10 cellular contexts compared by ENCODE assay signal in genomic region chr10:104109908-104110662, GRCh38. TPM values are rescaled to one million over a fixed set of nuclear protein-coding genes. Genes with fewer than 3 reads are reported as not detected.
DNase-seq lines count a peak whose midpoint lies in the region; ATAC-seq and TF ChIP-seq lines count a peak whose summit lies in the region.
"Had no signal": no experiment of that assay in that cellular context is flagged by ENCODE, and none has a peak within 500 bp of the region (broad histone marks: within the 10 kb centered on the region; RNA-seq: fewer than 3 reads in every experiment).

No MANE protein-coding gene starts in this region.

- no peak overlapping the region for H3K56ac ChIP-seq in IMR-90 (ENCODE audit: extremely low read depth, insufficient read depth, low read length)

- peak overlapping the region; percentile 67; the same call in 2 of the 3 replicates for H2BK15ac ChIP-seq in IMR-90 (ENCODE audit: low read depth, low read length)

- no peak for TF ChIP-seq RAD21 in IMR-90 (IDR thresholded peaks at IDR 0.05; ENCODE audit: low read length)

- intact Hi-C loops in IMR-90 (cut with micrococcal nuclease) = no loop called here

- no peaks in the 10 kb centered on the region for H3K79me1 ChIP-seq in IMR-90 (ENCODE audit: low read depth in 1 of 2, low read length in 2 of 2)

- H3K23ac ChIP-seq in IMR-90 (ENCODE audit: low read depth, low read length) = no peak overlapping the region

- in situ Hi-C loops in IMR-90 (cut with MboI; ENCODE audit: low sequenced_read_pairs) = no loop called here

- H3K4me2 ChIP-seq in IMR-90 (ENCODE audit: low read depth, low read length) = peak overlapping the region; percentile 86; the same call in 1 of the 2 replicates

- TF ChIP-seq POLR2A in IMR-90 (IDR thresholded peaks at IDR 0.05; ENCODE audit: low read depth, low read length) (no peak), suprapubic skin (IDR thresholded peaks at IDR 0.05) (no peak)

- H2AFZ ChIP-seq in IMR-90 (replicated peaks; ENCODE audit: low read length, poor library complexity) = no peak overlapping the region

- POLR2A ChIA-PET in IMR-90 (lab: Charles Lee; ENCODE audit: unreplicated experiment) = interaction anchor here (0.7 kb wide), 1 partner anchor 12 kb away, joined by 6 read pairs; the partner anchor contains the start of gene SFR1

- peak overlapping the region; percentile 84; the same call in 1 of the 2 replicates for H2BK120ac ChIP-seq in IMR-90 (ENCODE audit: low read depth, low read length)

- TF ChIP-seq CTCF in IMR-90 (conservative IDR thresholded peaks at IDR 0.05; ENCODE audit: low read depth, low read length) = no peak
- TF ChIP-seq CTCF in suprapubic skin (IDR thresholded peaks at IDR 0.05) = no peak

- H4K20me1 ChIP-seq in IMR-90 (ENCODE audit: insufficient read depth, low read length) = no peaks in the 10 kb centered on the region

- H3K9me1 ChIP-seq in IMR-90 (ENCODE audit: insufficient read depth, low read length) = no peaks in the 10 kb centered on the region

- no peak overlapping the region for H3K9ac ChIP-seq in IMR-90 (ENCODE audit: low read depth, low read length)

- no peak overlapping the region; the same call in 1 of the 2 replicates for H4K5ac ChIP-seq in IMR-90 (ENCODE audit: low read depth, low read length)

- peak overlapping the region; percentile 79; the same call in 1 of the 2 replicates for H2BK20ac ChIP-seq in IMR-90 (ENCODE audit: low read depth, low read length)

- H3K27ac ChIP-seq in IMR-90 (ENCODE audit: insufficient read depth, low read length) (peak overlapping the region; percentile 38; the same call in 1 of the 2 replicates), suprapubic skin (no peak overlapping the region)

- CTCF ChIA-PET in IMR-90 (lab: Yijun Ruan, JAX) = interaction anchor here (1.2 kb wide), 1 partner anchor 12 kb away, joined by 4 read pairs; the partner anchor contains the start of gene SFR1

- peak overlapping the region; percentile 90 for H2BK5ac ChIP-seq in IMR-90 (ENCODE audit: low read depth, low read length, poor library complexity, severe bottlenecking)

- H3K4me1 ChIP-seq in IMR-90 (ENCODE audit: control insufficient read depth, insufficient read depth, low read length) = peaks cover 2% of the 10 kb centered on the region; the same call in 1 of the 2 replicates
- peaks cover 2% of the 10 kb centered on the region for H3K4me1 ChIP-seq in suprapubic skin

- DNase-seq in EL = peak; percentile 81
- peak; percentile 87 for DNase-seq in IMR-90
- DNase-seq in glomerular visceral epithelial cell (ENCODE audit: extremely low spot score) = peak; percentile 87
- no peak for DNase-seq in suprapubic skin (ENCODE audit: low spot score in 2 of 2)
- DNase-seq in retina = no peak
- DNase-seq in NK-92 treated with Interleukin-12 subunit alpha and Interleukin-12 subunit beta, amount 100 ng/mL, for 24 hours (lab: John Stamatoyannopoulos, UW) = no peak
- no peak for DNase-seq in SKM-1 (lab: John Stamatoyannopoulos, UW; ENCODE audit: unreplicated experiment)
- DNase-seq: NCI-H524 had no signal

- peak overlapping the region; percentile 38; the same call in 1 of the 2 replicates for H2AK5ac ChIP-seq in IMR-90 (ENCODE audit: low read depth, low read length)

- no peaks in the 10 kb centered on the region for H3K27me3 ChIP-seq in IMR-90 (ENCODE audit: control insufficient read depth, insufficient read depth, low read length)
- no peaks in the 10 kb centered on the region for H3K27me3 ChIP-seq in suprapubic skin

- H3K18ac ChIP-seq in IMR-90 (ENCODE audit: low read depth, low read length) = peak overlapping the region; percentile 95; the same call in 1 of the 2 replicates

- no peak overlapping the region; the same call in 1 of the 2 replicates for H4K91ac ChIP-seq in IMR-90 (ENCODE audit: insufficient read depth, low read depth, low read length)

- no peak for TF ChIP-seq EP300 in suprapubic skin (IDR thresholded peaks at IDR 0.05)

- no peak overlapping the region for H2AK9ac ChIP-seq in IMR-90 (replicated peaks; ENCODE audit: low read depth, low read length, poor library complexity)

- dilution Hi-C loops in IMR-90 (cut with HindIII; ENCODE audit: low sequenced_read_pairs, unreplicated experiment) = no loop called here

- peak; percentile 94 for ATAC-seq in GM21786 (IDR thresholded peaks at IDR 0.05; ENCODE audit: unreplicated experiment)
- ATAC-seq in IMR-90 (ENCODE audit: low read depth) = peak; percentile 91

- WGBS in IMR-90 (ENCODE audit: extremely low coverage in 2 of 2, insufficient read length in 1 of 2), 2 experiments = no CpG with 5 or more reads among the region's 3 CpGs
- WGBS in suprapubic skin = 90% methylated on average over 3 of the region's 3 CpGs

- no peak overlapping the region for H3K4me3 ChIP-seq in IMR-90 (ENCODE audit: insufficient read depth, low read depth, low read length)
- no peak overlapping the region for H3K4me3 ChIP-seq in suprapubic skin
- H3K4me3 ChIP-seq: lung had no signal

- H3K36me3 ChIP-seq in IMR-90 (ENCODE audit: control insufficient read depth, insufficient read depth, low read length) (no peaks in the 10 kb centered on the region), suprapubic skin (no peaks in the 10 kb centered on the region)

- H3K4ac ChIP-seq in IMR-90 (ENCODE audit: low read depth, low read length) = peak overlapping the region; percentile 77; the same call in 1 of the 2 replicates

- H3K14ac ChIP-seq in IMR-90 (replicated peaks; ENCODE audit: low read depth, low read length) = no peak overlapping the region

- BruUV-seq in IMR-90 (replicated peaks; lab: Mats Ljungman, UMichigan) = no TSS peak

- H4K8ac ChIP-seq in IMR-90 (ENCODE audit: low read depth in 2 of 2, low read length in 2 of 2) = peak overlapping the region; percentile 0 to 57; a peak in 1 of 4 replicates

- no peaks in the 10 kb centered on the region for H3K9me3 ChIP-seq in IMR-90 (ENCODE audit: control insufficient read depth, insufficient read depth, low read length)
- no peaks in the 10 kb centered on the region for H3K9me3 ChIP-seq in suprapubic skin

TF ChIP-seq in IMR-90, 13 proteins besides CTCF, POLR2A, EP300 and RAD21:
- no peak for TF ChIP-seq MAFK (IDR thresholded peaks at IDR 0.05; ENCODE audit: low read depth, low read length)
- TF ChIP-seq CEBPB (IDR thresholded peaks at IDR 0.05; ENCODE audit: low read depth, low read length) = peak; percentile 51; the same call in 1 of the 2 replicates
- TF ChIP-seq FOS (IDR thresholded peaks at IDR 0.05; ENCODE audit: low read depth, low read length) = peak; percentile 57
- no peak for TF ChIP-seq RFX5 (IDR thresholded peaks at IDR 0.05; ENCODE audit: low read depth, low read length)
- no peak for TF ChIP-seq SMC3 (IDR thresholded peaks at IDR 0.05; ENCODE audit: low read depth, low read length)
- no peak for TF ChIP-seq BHLHE40 (IDR thresholded peaks at IDR 0.05; ENCODE audit: low read depth, low read length)
- TF ChIP-seq MAZ (IDR thresholded peaks at IDR 0.05; ENCODE audit: borderline replicate concordance, low read depth, low read length) = no peak
- TF ChIP-seq MXI1 (IDR thresholded peaks at IDR 0.05; ENCODE audit: borderline replicate concordance, low read depth, low read length) = no peak
- TF ChIP-seq CHD1 (IDR thresholded peaks at IDR 0.05; ENCODE audit: low read depth, low read length) = no peak

RNA-seq across cellular contexts. Expression of gene SFR1, which starts 11.9 kb away (rescaled TPM):
- total RNA-seq in IMR-90 (2012; rRNA removed) = 1.6 and 5.6 TPM in 2 replicates
- polyA plus RNA-seq in IMR-90 (2012; rRNA removed) = 2.0 and 2.3 TPM in 2 replicates
- polyA plus RNA-seq in IMR-90 (2012; cell fraction: cytosol; rRNA removed) = 0.42 and 1.0 TPM in 2 replicates
- polyA plus RNA-seq in IMR-90 (2012; cell fraction: nucleus; rRNA removed; ENCODE audit: low replicate concordance) = 0.08 and 1.3 TPM in 2 replicates
- total RNA-seq in suprapubic skin = 10 to 100 TPM in 1 of 4 donors, 1 to 10 TPM in 3; 4.6 to 10.8 (median 5.6) TPM

RNA-seq across cellular contexts. Expression of gene COL17A1, which starts 24.4 kb away (rescaled TPM):
- 0.18 and 0.83 TPM in 2 replicates for total RNA-seq in IMR-90 (2012; rRNA removed)
- polyA plus RNA-seq in IMR-90 (2012; rRNA removed) = 0.14 and 0.32 TPM in 2 replicates
- polyA plus RNA-seq in IMR-90 (2012; cell fraction: cytosol; rRNA removed) = 0.11 TPM in 2 replicates
- polyA plus RNA-seq in IMR-90 (2012; cell fraction: nucleus; rRNA removed; ENCODE audit: low replicate concordance) = 0.60 and 0.83 TPM in 2 replicates
- total RNA-seq in suprapubic skin = 1,000 to 10,000 TPM in 3 of 4 donors, 100 to 1,000 TPM in 1; 926 to 1,768 (median 1,374) TPM

Comparison
In these comparisons a context has a peak if more than half of its experiments do, and no peak if none do; other contexts are left out.
1. DNase-seq: peak in EL (single experiment), IMR-90 (single experiment) and glomerular visceral epithelial cell (single experiment); none in suprapubic skin (0 of 2), retina (single experiment), NK-92 treated with Interleukin-12 subunit alpha and Interleukin-12 subunit beta, amount 100 ng/mL, for 24 hours (single experiment) and SKM-1 (single experiment).
2. RNA of gene COL17A1, which starts 24.4 kb away (total RNA-seq): 926 to 1,768 TPM in suprapubic skin; 0.18 to 0.83 TPM in IMR-90; every median in the first group is over 100 times any median in the second.